In the genomic region with DNA sequence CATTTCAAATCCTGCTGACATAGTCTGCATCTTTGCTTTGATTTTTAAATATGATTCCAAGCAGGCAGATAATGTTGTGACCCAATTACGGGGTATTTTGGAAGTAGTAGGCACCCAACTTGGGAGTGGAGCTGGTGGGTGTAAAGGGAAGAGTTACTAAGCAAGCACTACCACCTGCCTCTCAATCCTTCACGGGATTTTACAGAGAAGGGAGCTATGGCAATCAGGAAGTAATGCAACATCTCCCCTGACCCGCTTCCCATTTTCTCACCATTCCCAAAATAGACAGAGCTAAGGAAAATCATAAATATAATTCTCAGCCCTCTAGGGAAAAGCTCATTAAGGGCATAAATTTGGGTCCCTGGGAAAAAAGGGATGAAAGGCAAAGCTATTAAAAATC, we compare ENCODE assay signal across 21 cellular contexts. TPM values are rescaled to one million over a fixed set of nuclear protein-coding genes. Genes with fewer than 3 reads are reported as not detected.
DNase-seq lines count a peak whose midpoint lies in the region; ATAC-seq, FAIRE-seq and TF ChIP-seq lines count a peak whose summit lies in the region.
"Had no signal": no experiment of that assay in that cellular context is flagged by ENCODE, and none has a peak within 500 bp of the region (broad histone marks: within the 10 kb centered on the region; RNA-seq: fewer than 3 reads in every experiment).

No MANE protein-coding gene starts in this region.

- intact Hi-C loops in GM12878 (cut with micrococcal nuclease; ENCODE audit: unreplicated experiment), result no loop called here
- intact Hi-C loops in right lobe of liver (cut with DNase I), result no loop called here
- intact Hi-C loops in posterior cingulate gyrus (cut with DNase I), result no loop called here

- no peak for TF ChIP-seq RAD21 in GM12878 (IDR thresholded peaks at IDR 0.05; ENCODE audit: insufficient read depth, low read depth, low read length)

- BruUV-seq in GM12878 (replicated peaks; lab: Mats Ljungman, UMichigan), result no TSS peak

- H2AFZ ChIP-seq in GM12878 (ENCODE audit: control insufficient read depth, low read depth, low read length), result no peak overlapping the region

- H3K9ac ChIP-seq in GM12878 (ENCODE audit: control insufficient read depth, insufficient read depth, low read length) (no peak overlapping the region), subcutaneous abdominal adipose tissue (ENCODE audit: low read length in 5 of 5) (no peak overlapping the region)
- H3K9ac ChIP-seq: BLaER1 had no signal

- peak overlapping the region; percentile 11; the same call in 1 of the 2 replicates for H3K4me2 ChIP-seq in GM12878 (ENCODE audit: control insufficient read depth, insufficient read depth)
- H3K4me2 ChIP-seq: BLaER1 had no signal

- H4K20me1 ChIP-seq in GM12878 (ENCODE audit: control insufficient read depth, insufficient read depth), result no peaks in the 10 kb centered on the region

- TF ChIP-seq EP300 in GM12878 (IDR thresholded peaks at IDR 0.05; ENCODE audit: borderline replicate concordance in 1 of 2, control insufficient read depth in 1 of 2, low read depth in 2 of 2, low read length in 2 of 2), result no peak

- SMC1A ChIA-PET in GM12878 (lab: Charles Lee; ENCODE audit: uncharacterized antibody, unreplicated experiment), result interaction anchor here (0.8 to 18.1 kb wide), 19 partner anchors 8 to 280 kb away, joined by 3 to 362 read pairs (median 4); no protein-coding TSS in a partner anchor

- peak overlapping the region; percentile 86 for H3K27ac Mint-ChIP-seq in HFFc6
- H3K27ac Mint-ChIP-seq: activated naive CD4-positive, alpha-beta T cell treated with anti-CD3 and anti-CD28 coated beads, Interleukin-2, amount 10 ng/mL, durations not matched to agents 7 days and 5 days; immature natural killer cell had no signal

- no peaks in the 10 kb centered on the region for H3K9me3 ChIP-seq in GM12878 (replicated peaks; ENCODE audit: control insufficient read depth, insufficient read depth, low read length)
- no peaks in the 10 kb centered on the region for H3K9me3 ChIP-seq in right lobe of liver
- H3K9me3 ChIP-seq in subcutaneous abdominal adipose tissue (ENCODE audit: control insufficient read depth in 5 of 5, low read length in 5 of 5), result peaks cover 0 to 5% (median 0%) of the 10 kb centered on the region in 5 donors
- H3K9me3 ChIP-seq: BLaER1, testis had no signal

- peaks cover 20% of the 10 kb centered on the region for H3K36me3 Mint-ChIP-seq in HFFc6 (ENCODE audit: low read depth)
- H3K36me3 Mint-ChIP-seq: activated naive CD4-positive, alpha-beta T cell treated with anti-CD3 and anti-CD28 coated beads, Interleukin-2, amount 10 ng/mL, durations not matched to agents 7 days and 5 days; immature natural killer cell had no signal

- no peak for TF ChIP-seq POLR2A in GM12878 (IDR thresholded peaks at IDR 0.05; ENCODE audit: low read depth, low read length)
- TF ChIP-seq POLR2A in right lobe of liver (IDR thresholded peaks at IDR 0.05), result no peak

- H3K27me3 Mint-ChIP-seq in HFFc6 (ENCODE audit: insufficient read depth), result peaks cover 4% of the 10 kb centered on the region

- H3K27me3 ChIP-seq in GM12878 (replicated peaks in 1 of 2; ENCODE audit: control insufficient read depth in 2 of 2, insufficient read depth in 2 of 2, low read length in 1 of 2), result no peaks in the 10 kb centered on the region
- H3K27me3 ChIP-seq in right lobe of liver, result no peaks in the 10 kb centered on the region
- no peaks in the 10 kb centered on the region for H3K27me3 ChIP-seq in subcutaneous abdominal adipose tissue (ENCODE audit: control insufficient read depth in 5 of 5, insufficient read depth in 4 of 5, low read length in 5 of 5)
- H3K27me3 ChIP-seq: BLaER1, testis had no signal

- WGBS in GM12878 (ENCODE audit: insufficient coverage, insufficient replicate concordance, low lambda C conversion rate, missing lambda C conversion rate), result 40% methylated on average over 3 of the region's 3 CpGs
- WGBS in right lobe of liver (ENCODE audit: insufficient coverage, low coverage, low lambda C conversion rate, missing lambda C conversion rate), result 69% methylated on average over 3 of the region's 3 CpGs

- H3K4me1 Mint-ChIP-seq in HFFc6 (ENCODE audit: low read depth), result peaks cover 95% of the 10 kb centered on the region
- H3K4me1 Mint-ChIP-seq: activated naive CD4-positive, alpha-beta T cell treated with anti-CD3 and anti-CD28 coated beads, Interleukin-2, amount 10 ng/mL, durations not matched to agents 7 days and 5 days; immature natural killer cell had no signal

- H3K79me2 ChIP-seq in GM12878 (ENCODE audit: control insufficient read depth, insufficient read depth, low read length), result peaks cover 60% of the 10 kb centered on the region

- H3K9me3 Mint-ChIP-seq in HFFc6, result no peaks in the 10 kb centered on the region
- H3K9me3 Mint-ChIP-seq: activated naive CD4-positive, alpha-beta T cell treated with anti-CD3 and anti-CD28 coated beads, Interleukin-2, amount 10 ng/mL, durations not matched to agents 7 days and 5 days had no signal

- H3K27ac ChIP-seq in GM12878 (ENCODE audit: control insufficient read depth, insufficient read depth) (no peak overlapping the region), right lobe of liver (peak overlapping the region; percentile 8 to 48 (median 42)), subcutaneous abdominal adipose tissue (ENCODE audit: low read depth, low read length) (peak overlapping the region; percentile 70)
- H3K27ac ChIP-seq: BLaER1, testis had no signal

- peak overlapping the region; percentile 60 for H3K4me3 Mint-ChIP-seq in HFFc6
- H3K4me3 Mint-ChIP-seq: activated naive CD4-positive, alpha-beta T cell treated with anti-CD3 and anti-CD28 coated beads, Interleukin-2, amount 10 ng/mL, durations not matched to agents 7 days and 5 days; immature natural killer cell had no signal

- CTCF ChIA-PET in GM12878 (lab: Yijun Ruan, JAX), result interaction anchor here (0.7 to 4.2 kb wide), 18 partner anchors 7 to 297 kb away, joined by 3 to 29 read pairs (median 4); a partner anchor contains a TSS

- DNase-seq in HFFc6, result no peak
- DNase-seq in GM12878 (ENCODE audit: low read depth, low spot score), result no peak
- no peak for DNase-seq in right lobe of liver
- no peak for DNase-seq in activated effector memory CD4-positive, alpha-beta T cell treated with anti-CD3 and anti-CD28 coated beads, Interleukin-2, amount 50 U/mL, for 16 hours
- DNase-seq in posterior cingulate gyrus, result no peak
- DNase-seq in NCI-H2081 treated with DMSO at 0.1 percent for 48 hours (lab: John Stamatoyannopoulos, UW), result no peak
- DNase-seq: activated naive CD4-positive, alpha-beta T cell treated with anti-CD3 and anti-CD28 coated beads, Interleukin-2, amount 10 ng/mL, durations not matched to agents 7 days and 5 days; DMS153; glutamatergic neuron; immature natural killer cell; NCI-H1105 treated with DMSO at 0.1 percent for 48 hours; NCI-H2171 treated with DMSO at 0.1 percent for 48 hours; NCI-H748 treated with DMSO at 0.1 percent for 48 hours; small intestine; stimulated activated CD4-positive, alpha-beta T cell treated with anti-CD3 and anti-CD28 coated beads, Interleukin-4, amount 100 ng/mL, for 4 hours; stimulated activated CD8-positive, alpha-beta memory T cell treated with anti-CD3 and anti-CD28 coated beads, Interleukin-4, amount 100 ng/mL, for 48 hours; testis had no signal

- H3K36me3 ChIP-seq in GM12878 (ENCODE audit: control insufficient read depth in 2 of 2, insufficient read depth in 2 of 2, low read length in 1 of 2), result no peaks in the 10 kb centered on the region
- no peaks in the 10 kb centered on the region for H3K36me3 ChIP-seq in right lobe of liver
- H3K36me3 ChIP-seq in subcutaneous abdominal adipose tissue (ENCODE audit: control insufficient read depth in 5 of 5, insufficient read depth in 5 of 5, low read length in 5 of 5), result no peaks in the 10 kb centered on the region
- H3K36me3 ChIP-seq: BLaER1 had no signal

- in situ Hi-C loops in GM12878 (cut with MboI), result no loop called here

- peaks cover 6% of the 10 kb centered on the region; the same call in 1 of the 2 replicates for H3K4me1 ChIP-seq in GM12878 (ENCODE audit: control insufficient read depth, insufficient read depth, low read length)
- H3K4me1 ChIP-seq in right lobe of liver, result peaks cover 0 to 21% (median 6%) of the 10 kb centered on the region in 4 donors
- peaks cover 12 to 74% (median 59%) of the 10 kb centered on the region in 5 donors for H3K4me1 ChIP-seq in subcutaneous abdominal adipose tissue (ENCODE audit: control insufficient read depth in 5 of 5, insufficient read depth in 5 of 5, low read length in 5 of 5)
- H3K4me1 ChIP-seq: testis had no signal

- H3K4me3 ChIP-seq in GM12878 (no peak overlapping the region; the same call in 1 of the 2 replicates), right lobe of liver (no peak overlapping the region), subcutaneous abdominal adipose tissue (ENCODE audit: low read depth in 1 of 5, low read length in 5 of 5) (no peak overlapping the region)
- H3K4me3 ChIP-seq: BLaER1, testis had no signal

- ATAC-seq in GM12878 (no peak), right lobe of liver (no peak)

- TF ChIP-seq CTCF in HFFc6 (IDR thresholded peaks at IDR 0.05) (no peak), GM12878 (IDR thresholded peaks at IDR 0.05 in 2 of 3, conservative IDR thresholded peaks at IDR 0.05 in 1 of 3; ENCODE audit: control insufficient read depth in 2 of 3, extremely low read depth in 1 of 3, insufficient read depth in 1 of 3, low read depth in 3 of 3, low read length in 3 of 3) (no peak), right lobe of liver (IDR thresholded peaks at IDR 0.05) (no peak)

- POLR2A ChIA-PET in GM12878 (lab: Charles Lee), result interaction anchor here (0.5 to 1.2 kb wide), 5 partner anchors 20 to 406 kb away, joined by 3 to 5 read pairs (median 4); no protein-coding TSS in a partner anchor

- no peak for FAIRE-seq in GM12878 (lab: Jason Lieb, UNC)
- FAIRE-seq: small intestine had no signal

- RAD21 ChIA-PET in GM12878 (lab: Charles Lee; ENCODE audit: unreplicated experiment), result interaction anchor here (0.8 to 3.1 kb wide), 13 partner anchors 9 to 228 kb away, joined by 3 to 19 read pairs (median 4); a partner anchor contains a TSS

RNA-seq across cellular contexts. Expression of a gene that starts 9.2 kb away (rescaled TPM):
- 10 to 100 TPM; 32.4 to 45.5 (median 35.8) TPM for total RNA-seq in HFFc6 (2021; fragmentation: NEBNext Ultra II Directional; extraction: Animal tissue kit (Norgen Biotek cat#: 25700))
- total RNA-seq in GM12878 (2013; cell fraction: nucleolus; rRNA removed), result 108 and 115 TPM in 2 replicates
- total RNA-seq in GM12878 (2014; rRNA removed) (22.2 and 23.1 TPM in 2 replicates), GM12878 (2014; rRNA removed; fragmentation: Illumina TruSeq; extraction: Trizol) (17.5 and 19.7 TPM in 2 replicates), GM12878 (2021) (24.6 and 24.8 TPM in 2 replicates), right lobe of liver (10 to 100 TPM; 14.1 to 27.9 (median 25.1) TPM)
- 4.4 TPM for polyA plus RNA-seq in GM12878 (2011; ENCODE audit: low read depth)
- polyA plus RNA-seq in GM12878 (2011; rRNA removed) (12.1 and 18.8 TPM in 2 replicates), GM12878 (2014; fragmentation: Illumina TruSeq; extraction: Trizol) (19.8 and 23.3 TPM in 2 replicates), GM12878 (2014; fragmentation: Nextera tagmentation; extraction: Ambion mirVana) (1 to 10 TPM; 2.7 to 3.1 TPM), GM12878 (2014; rRNA removed) (10.6 and 12.5 TPM in 2 replicates), GM12878 (2016; fragmentation: Nextera tagmentation; extraction: Ambion mirVana) (10 to 100 TPM; 15.9 to 19.3 TPM)
- 15.4 and 20.5 TPM in 2 replicates for polyA plus RNA-seq in GM12878 (2011; cell fraction: cytosol; rRNA removed)
- polyA plus RNA-seq in GM12878 (2011; cell fraction: nucleus; rRNA removed), result 18.9 and 19.3 TPM in 2 replicates
- polyA plus RNA-seq in GM12878 (2012), result 7.5 and 9.0 TPM in 2 replicates
- polyA minus RNA-seq in GM12878 (2011; rRNA and poly(A)+ RNA removed), result 43.5 and 47.3 TPM in 2 replicates
- 10.4 and 13.5 TPM in 2 replicates for polyA minus RNA-seq in GM12878 (2011; cell fraction: cytosol; rRNA and poly(A)+ RNA removed)
- polyA minus RNA-seq in GM12878 (2011; cell fraction: nucleus; rRNA and poly(A)+ RNA removed), result 31.8 and 43.5 TPM in 2 replicates
- polyA plus RNA-seq: immature natural killer cell had no signal

RNA-seq across cellular contexts. Expression of a gene that starts 51.6 kb away (rescaled TPM):
- total RNA-seq in HFFc6 (2021; fragmentation: NEBNext Ultra II Directional; extraction: Animal tissue kit (Norgen Biotek cat#: 25700)), result 100 to 1,000 TPM; 349 to 502 (median 461) TPM
- total RNA-seq in GM12878 (2013; cell fraction: nucleolus; rRNA removed), result not detected in 2 replicates
- total RNA-seq in GM12878 (2014; rRNA removed) (138 and 149 TPM in 2 replicates), GM12878 (2014; rRNA removed; fragmentation: Illumina TruSeq; extraction: Trizol) (104 and 111 TPM in 2 replicates), GM12878 (2021) (102 and 107 TPM in 2 replicates), right lobe of liver (1 to 10 TPM in 3 of 6 experiments, under 1 TPM in 2, not detected in 1; 0.44 to 8.7 (median 1.6) TPM)
- polyA plus RNA-seq in GM12878 (2011; ENCODE audit: low read depth), result 49.9 TPM
- polyA plus RNA-seq in GM12878 (2011; rRNA removed) (0.14 and 0.29 TPM in 2 replicates), GM12878 (2014; fragmentation: Illumina TruSeq; extraction: Trizol) (130 and 178 TPM in 2 replicates), GM12878 (2014; fragmentation: Nextera tagmentation; extraction: Ambion mirVana) (10 to 100 TPM; 41.2 to 84.3 TPM), GM12878 (2014; rRNA removed) (142 and 153 TPM in 2 replicates), GM12878 (2016; fragmentation: Nextera tagmentation; extraction: Ambion mirVana) (100 to 1,000 TPM; 169 to 175 TPM)
- 0.40 and 0.55 TPM in 2 replicates for polyA plus RNA-seq in GM12878 (2011; cell fraction: cytosol; rRNA removed)
- polyA plus RNA-seq in GM12878 (2011; cell fraction: nucleus; rRNA removed), result 0.29 and 0.37 TPM in 2 replicates
- polyA plus RNA-seq in GM12878 (2012), result 31.9 and 46.9 TPM in 2 replicates
- not detected in 2 replicates for polyA minus RNA-seq in GM12878 (2011; rRNA and poly(A)+ RNA removed)
- not detected in 2 replicates for polyA minus RNA-seq in GM12878 (2011; cell fraction: cytosol; rRNA and poly(A)+ RNA removed)
- polyA minus RNA-seq in GM12878 (2011; cell fraction: nucleus; rRNA and poly(A)+ RNA removed), result not detected in 2 replicates
- total RNA-seq: HT1080, mononuclear cell had no signal
- polyA plus RNA-seq: immature natural killer cell had no signal
